In the genomic region with DNA sequence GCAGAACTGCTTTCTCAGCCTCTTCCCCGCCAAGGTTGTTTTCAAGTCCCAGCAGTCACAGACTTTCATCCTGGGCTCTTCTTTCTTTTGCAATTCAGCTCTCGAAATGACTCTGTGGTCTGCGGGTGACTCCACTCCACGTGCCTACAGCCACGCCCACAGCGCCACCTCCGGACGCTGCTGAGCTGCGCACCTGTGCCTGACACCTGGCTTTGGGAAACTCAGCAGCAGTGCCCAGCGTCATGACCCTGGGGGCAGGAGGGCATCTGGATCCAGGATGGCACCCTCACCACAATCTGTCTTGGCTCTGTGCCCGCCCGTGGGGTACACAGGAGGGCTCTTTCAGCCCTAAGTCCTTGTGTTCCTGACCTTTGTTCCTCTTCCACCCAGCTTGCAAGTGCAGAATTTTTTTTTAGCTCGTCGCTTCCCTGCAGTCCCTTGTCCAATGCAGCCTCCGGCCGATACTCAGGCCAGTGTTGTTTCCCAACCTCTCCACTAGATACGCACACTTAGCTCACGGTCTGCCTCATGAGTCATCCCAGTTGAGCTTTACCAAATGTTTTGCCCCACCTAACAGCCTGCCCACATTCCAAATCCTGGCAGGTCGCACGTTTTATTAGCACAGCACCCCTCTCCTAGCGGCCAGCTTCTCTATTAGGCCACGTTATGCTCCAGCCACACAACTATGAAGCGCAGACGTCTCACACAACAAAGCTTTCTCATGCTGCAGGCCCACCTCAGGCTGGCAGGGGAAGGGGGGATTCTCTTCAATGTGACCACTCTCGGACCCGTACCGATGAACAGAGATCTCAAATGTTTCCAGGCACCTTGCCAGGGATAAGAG, we compare ENCODE assay signal across 8 cellular contexts. TPM values are rescaled to one million over a fixed set of nuclear protein-coding genes. Genes with fewer than 3 reads are reported as not detected.
A peak's percentile ranks its signal among the peaks of the same experiment; 100 is the strongest.
DNase-seq lines count a peak whose midpoint lies in the region; ATAC-seq and TF ChIP-seq lines count a peak whose summit lies in the region.

No MANE protein-coding gene starts in this region.

- peaks cover 41 to 88% (median 79%) of the 10 kb centered on the region in 11 experiments for H3K36me3 ChIP-seq in BLaER1 treated with 17β-estradiol and CSF1 and Interleukin-3, amounts not matched to agents 10 nM and 100 nM
- H3K36me3 ChIP-seq in right atrium auricular region, result peaks cover 29% of the 10 kb centered on the region

- H3K9me3 ChIP-seq in BLaER1 treated with 17β-estradiol and CSF1 and Interleukin-3, amounts not matched to agents 10 nM and 100 nM (replicated peaks in 1 of 11), result peaks cover 0 to 15% (median 10%) of the 10 kb centered on the region in 11 experiments; a peak in 15 of 22 replicates
- H3K9me3 ChIP-seq in H9 (ENCODE audit: control insufficient read depth, low read depth, low read length), result no peaks in the 10 kb centered on the region
- no peaks in the 10 kb centered on the region for H3K9me3 ChIP-seq in right atrium auricular region

- TF ChIP-seq CTCF in H9 (conservative IDR thresholded peaks at IDR 0.05) (peak; percentile 70), right atrium auricular region (IDR thresholded peaks at IDR 0.05) (no peak)

- H3K23ac ChIP-seq in H9 (ENCODE audit: insufficient read length, low read depth, low read length), result no peak overlapping the region

- H2AK5ac ChIP-seq in H9 (ENCODE audit: insufficient read length, low read length), result no peak overlapping the region

- no peak overlapping the region for H2BK5ac ChIP-seq in H9 (ENCODE audit: insufficient read length, low read length)

- H4K20me1 ChIP-seq in BLaER1 treated with 17β-estradiol and CSF1 and Interleukin-3, amounts not matched to agents 10 nM and 100 nM, result peaks cover 8 to 59% (median 55%) of the 10 kb centered on the region in 11 experiments; a peak in 20 of 22 replicates
- no peaks in the 10 kb centered on the region for H4K20me1 ChIP-seq in H9 (ENCODE audit: control insufficient read depth, insufficient read depth, insufficient read length)

- no peak overlapping the region for H3K14ac ChIP-seq in H9 (ENCODE audit: insufficient read depth, low read length)

- no peaks in the 10 kb centered on the region for H3K9me3 Mint-ChIP-seq in H9
- peaks cover 2% of the 10 kb centered on the region for H3K9me3 Mint-ChIP-seq in activated naive CD4-positive, alpha-beta T cell treated with anti-CD3 and anti-CD28 coated beads, Interleukin-2, amount 10 ng/mL, durations not matched to agents 7 days and 5 days

- H3K27ac ChIP-seq in BLaER1 treated with 17β-estradiol and CSF1 and Interleukin-3, amounts not matched to agents 10 nM and 100 nM, result peak overlapping the region in 10 of 11 experiments; percentile 9 to 73 (median 59); a peak in 19 of 22 replicates
- H3K27ac ChIP-seq in H9 (ENCODE audit: insufficient read length, low read depth, low read length) (no peak overlapping the region), right atrium auricular region (peak overlapping the region; percentile 59 to 65)

- H3K4ac ChIP-seq in H9 (ENCODE audit: low read depth, low read length), result no peak overlapping the region

- H2AFZ ChIP-seq in H9 (ENCODE audit: low read length), result no peak overlapping the region

- no peak overlapping the region for H4K91ac ChIP-seq in H9 (ENCODE audit: insufficient read length, low read depth, low read length)

- H3K23me2 ChIP-seq in H9 (ENCODE audit: insufficient read length, low read depth, low read length, poor library complexity, severe bottlenecking), result no peaks in the 10 kb centered on the region

- peak overlapping the region in 10 of 11 experiments; percentile 2 to 60 (median 44); a peak in 14 of 22 replicates for H3K9ac ChIP-seq in BLaER1 treated with 17β-estradiol and CSF1 and Interleukin-3, amounts not matched to agents 10 nM and 100 nM
- H3K9ac ChIP-seq in H9 (ENCODE audit: extremely low read depth, insufficient read length, low read length), result no peak overlapping the region

- no peak overlapping the region for H2BK15ac ChIP-seq in H9 (ENCODE audit: low read depth, low read length)

- peak overlapping the region in 1 of 3 experiments; percentile 28; a peak in 2 of 7 replicates for H3K27ac Mint-ChIP-seq in H9
- H3K27ac Mint-ChIP-seq in activated naive CD4-positive, alpha-beta T cell treated with anti-CD3 and anti-CD28 coated beads, Interleukin-2, amount 10 ng/mL, durations not matched to agents 7 days and 5 days, result peak overlapping the region; percentile 83

- H3K27me3 ChIP-seq in BLaER1 treated with 17β-estradiol and CSF1 and Interleukin-3, amounts not matched to agents 10 nM and 100 nM, result no peaks in the 10 kb centered on the region
- H3K27me3 ChIP-seq in H9 (ENCODE audit: insufficient read depth, low read length) (no peaks in the 10 kb centered on the region), right atrium auricular region (no peaks in the 10 kb centered on the region)

- no peaks in the 10 kb centered on the region for H3K27me3 Mint-ChIP-seq in H9 (ENCODE audit: low read depth)
- no peaks in the 10 kb centered on the region for H3K27me3 Mint-ChIP-seq in activated naive CD4-positive, alpha-beta T cell treated with anti-CD3 and anti-CD28 coated beads, Interleukin-2, amount 10 ng/mL, durations not matched to agents 7 days and 5 days

- H3K79me1 ChIP-seq in H9 (ENCODE audit: insufficient read depth, low read depth, low read length, poor library complexity, severe bottlenecking), result no peaks in the 10 kb centered on the region

- peaks cover 2% of the 10 kb centered on the region; the same call in 1 of the 2 replicates for H3K79me2 ChIP-seq in H9 (ENCODE audit: insufficient read depth, low read length)

- H2BK20ac ChIP-seq in H9 (ENCODE audit: low read depth, low read length, poor library complexity, severe bottlenecking), result no peak overlapping the region

- H2BK12ac ChIP-seq in H9 (ENCODE audit: insufficient read length, low read depth, low read length), result no peak overlapping the region

- H3K4me3 ChIP-seq in BLaER1 treated with 17β-estradiol and CSF1 and Interleukin-3, amounts not matched to agents 10 nM and 100 nM, result no peak overlapping the region
- H3K4me3 ChIP-seq in right atrium auricular region, result no peak overlapping the region

- no peak overlapping the region for H4K5ac ChIP-seq in H9 (ENCODE audit: insufficient read length, low read depth, low read length)

- ATAC-seq in HG03135 (IDR thresholded peaks at IDR 0.05; ENCODE audit: unreplicated experiment), result no peak

- H3K36me3 Mint-ChIP-seq in H9 (ENCODE audit: insufficient read depth in 1 of 3, low read depth in 3 of 3), result peaks cover 0 to 2% (median 0%) of the 10 kb centered on the region in 3 experiments; a peak in 4 of 7 replicates
- H3K36me3 Mint-ChIP-seq in activated naive CD4-positive, alpha-beta T cell treated with anti-CD3 and anti-CD28 coated beads, Interleukin-2, amount 10 ng/mL, durations not matched to agents 7 days and 5 days, result peaks cover 27% of the 10 kb centered on the region

- no peak overlapping the region for H2BK120ac ChIP-seq in H9 (ENCODE audit: low read depth, low read length, poor library complexity, severe bottlenecking)

- no peak overlapping the region for H4K8ac ChIP-seq in H9 (replicated peaks; ENCODE audit: insufficient read length, low read depth, low read length)

- WGBS in H9 (ENCODE audit: extremely low coverage, insufficient read length, low lambda C conversion rate), result no CpG with 5 or more reads among the region's 27 CpGs

- no peak overlapping the region for H3K4me3 Mint-ChIP-seq in H9
- no peak overlapping the region for H3K4me3 Mint-ChIP-seq in activated naive CD4-positive, alpha-beta T cell treated with anti-CD3 and anti-CD28 coated beads, Interleukin-2, amount 10 ng/mL, durations not matched to agents 7 days and 5 days

- peaks cover 15 to 24% of the 10 kb centered on the region in 2 experiments for H3K4me1 Mint-ChIP-seq in H9
- peaks cover 38% of the 10 kb centered on the region for H3K4me1 Mint-ChIP-seq in activated naive CD4-positive, alpha-beta T cell treated with anti-CD3 and anti-CD28 coated beads, Interleukin-2, amount 10 ng/mL, durations not matched to agents 7 days and 5 days

- H3T11ph ChIP-seq in H9 (ENCODE audit: low read length), result no peak overlapping the region

- H3K4me1 ChIP-seq in BLaER1 treated with 17β-estradiol and CSF1 and Interleukin-3, amounts not matched to agents 10 nM and 100 nM, result peaks cover 47 to 68% (median 58%) of the 10 kb centered on the region in 10 experiments
- H3K4me1 ChIP-seq in H9 (ENCODE audit: insufficient read depth, low read length), result peaks cover 3% of the 10 kb centered on the region
- H3K4me1 ChIP-seq in right atrium auricular region, result peaks cover 0 to 32% of the 10 kb centered on the region in 2 donors

- DNase-seq in H9 (peak; percentile 77), RPMI7951 (ENCODE audit: low read depth) (peak; percentile 93), right atrium auricular region (ENCODE audit: low spot score) (peak; percentile 89), germinal center (ENCODE audit: low spot score) (no peak)
- peak; percentile 83 for DNase-seq in activated naive CD4-positive, alpha-beta T cell treated with anti-CD3 and anti-CD28 coated beads, Interleukin-2, amount 10 ng/mL, durations not matched to agents 7 days and 5 days
- peak; percentile 79 for DNase-seq in stimulated activated CD4-positive, alpha-beta T cell treated with anti-CD3 and anti-CD28 coated beads, Interleukin-4, amount 100 ng/mL, for 1 hour

- H3K56ac ChIP-seq in H9 (ENCODE audit: insufficient read length, low read depth, low read length), result no peak overlapping the region

- no peak overlapping the region for H3K18ac ChIP-seq in H9 (ENCODE audit: insufficient read length, low read depth, low read length)

- CTCF ChIA-PET in activated naive CD4-positive, alpha-beta T cell treated with anti-CD3 and anti-CD28 coated beads, Interleukin-2, amount 10 ng/mL, durations not matched to agents 7 days and 5 days (lab: Charles Lee), result interaction anchor here (1.1 to 11.3 kb wide), 4 partner anchors 12 to 66 kb away, joined by 3 to 100 read pairs (median 4); partner anchors contain the start of genes DUSP28 and RNPEPL1

- H3K4me2 ChIP-seq in BLaER1 treated with 17β-estradiol and CSF1 and Interleukin-3, amounts not matched to agents 10 nM and 100 nM, result peak overlapping the region; percentile 5 to 77 (median 54); a peak in 17 of 22 replicates
- H3K4me2 ChIP-seq in H9 (ENCODE audit: insufficient read depth, insufficient read length, low read length), result no peak overlapping the region

RNA-seq across cellular contexts. Expression of gene CAPN10, which starts 6.5 kb away (rescaled TPM):
- total RNA-seq in H9 (2021), result 45.0 and 47.4 TPM in 2 replicates
- total RNA-seq in RPMI7951 (2014; rRNA removed; shearing (Covaris generic)), result 11.4 and 14.0 TPM in 2 replicates
- 10 to 100 TPM; 14.1 to 14.6 TPM for total RNA-seq in right atrium auricular region

RNA-seq across cellular contexts. Expression of gene RNPEPL1, which starts 11.7 kb away (rescaled TPM):
- total RNA-seq in H9 (2021) (22.5 and 24.7 TPM in 2 replicates), right atrium auricular region (10 to 100 TPM; 62.0 to 76.3 TPM)
- 13.1 and 15.4 TPM in 2 replicates for total RNA-seq in RPMI7951 (2014; rRNA removed; shearing (Covaris generic))

RNA-seq across cellular contexts. Expression of gene DUSP28, which starts 19.8 kb away (rescaled TPM):
- total RNA-seq in H9 (2021) (1.6 and 2.9 TPM in 2 replicates), right atrium auricular region (10 to 100 TPM; 12.0 to 17.5 TPM)
- 5.3 and 11.7 TPM in 2 replicates for total RNA-seq in RPMI7951 (2014; rRNA removed; shearing (Covaris generic))

RNA-seq across cellular contexts. Expression of gene ANKMY1, which starts 22.2 kb away (rescaled TPM):
- total RNA-seq in H9 (2021) (8.6 and 13.7 TPM in 2 replicates), right atrium auricular region (1 to 10 TPM; 3.7 to 7.9 TPM)
- 3.6 and 4.0 TPM in 2 replicates for total RNA-seq in RPMI7951 (2014; rRNA removed; shearing (Covaris generic))

RNA-seq across cellular contexts. Expression of gene GPR35, which starts 45.3 kb away (rescaled TPM):
- total RNA-seq in H9 (2021), result 0.66 and 1.4 TPM in 2 replicates
- 0.10 and 0.12 TPM in 2 replicates for total RNA-seq in RPMI7951 (2014; rRNA removed; shearing (Covaris generic))
- total RNA-seq in right atrium auricular region, result under 1 TPM; 0.56 to 0.86 TPM
